In the genomic region with DNA sequence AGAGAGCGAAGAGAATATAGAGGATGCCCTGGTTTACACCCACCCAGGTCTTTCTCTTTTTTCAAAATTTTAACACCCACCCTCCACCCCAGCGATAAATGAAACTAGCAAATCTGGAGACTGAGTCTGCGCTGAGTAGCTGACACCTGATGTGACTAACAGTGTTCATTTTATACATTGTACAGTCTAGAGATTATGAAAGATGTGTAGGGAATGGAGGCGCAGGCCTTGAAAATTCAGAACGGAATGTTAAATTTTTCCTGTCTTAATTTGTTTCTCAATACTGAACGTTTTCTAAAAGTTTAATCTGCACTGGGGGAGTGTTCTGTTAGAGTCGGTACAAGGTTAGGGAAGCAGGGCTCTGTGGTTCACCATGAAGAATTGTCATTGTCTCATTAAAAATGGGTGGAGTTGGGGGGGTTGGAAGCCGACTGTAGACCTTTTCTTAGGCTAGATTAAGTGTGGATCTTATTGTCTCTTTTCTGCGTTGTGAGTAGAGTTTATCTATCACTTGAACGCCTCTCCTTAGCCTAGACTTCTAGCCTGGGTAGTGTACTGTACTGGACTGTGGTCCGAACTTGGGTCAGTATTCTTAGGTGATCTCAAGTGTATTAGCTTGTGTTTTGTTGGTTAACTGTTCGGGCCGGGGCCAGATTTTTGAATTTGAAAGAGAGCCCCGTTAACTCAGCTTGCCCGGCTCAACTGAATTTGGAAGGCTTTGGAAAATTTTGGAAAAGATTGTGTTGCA, we compare ENCODE assay signal across 1 cellular context.
TF ChIP-seq lines count a peak whose summit lies in the region.

No MANE protein-coding gene starts in this region.

TF ChIP-seq in WTC11, 78 proteins besides CTCF, POLR2A, EP300 and RAD21 (continued from another document):
- TF ChIP-seq ZNF532 (CRISPR knock-in tag; IDR thresholded peaks at IDR 0.05; ENCODE audit: borderline replicate concordance) (no peak), RELA (CRISPR knock-in tag; IDR thresholded peaks at IDR 0.05; ENCODE audit: borderline replicate concordance) (no peak), GABPB1 (CRISPR knock-in tag; IDR thresholded peaks at IDR 0.05) (no peak), ZNF423 (CRISPR knock-in tag; IDR thresholded peaks at IDR 0.05) (no peak), ZNF121 (CRISPR knock-in tag; IDR thresholded peaks at IDR 0.05) (no peak), CBFB (CRISPR knock-in tag; IDR thresholded peaks at IDR 0.05; ENCODE audit: low read depth) (no peak)
- TF ChIP-seq, protein P1, sequence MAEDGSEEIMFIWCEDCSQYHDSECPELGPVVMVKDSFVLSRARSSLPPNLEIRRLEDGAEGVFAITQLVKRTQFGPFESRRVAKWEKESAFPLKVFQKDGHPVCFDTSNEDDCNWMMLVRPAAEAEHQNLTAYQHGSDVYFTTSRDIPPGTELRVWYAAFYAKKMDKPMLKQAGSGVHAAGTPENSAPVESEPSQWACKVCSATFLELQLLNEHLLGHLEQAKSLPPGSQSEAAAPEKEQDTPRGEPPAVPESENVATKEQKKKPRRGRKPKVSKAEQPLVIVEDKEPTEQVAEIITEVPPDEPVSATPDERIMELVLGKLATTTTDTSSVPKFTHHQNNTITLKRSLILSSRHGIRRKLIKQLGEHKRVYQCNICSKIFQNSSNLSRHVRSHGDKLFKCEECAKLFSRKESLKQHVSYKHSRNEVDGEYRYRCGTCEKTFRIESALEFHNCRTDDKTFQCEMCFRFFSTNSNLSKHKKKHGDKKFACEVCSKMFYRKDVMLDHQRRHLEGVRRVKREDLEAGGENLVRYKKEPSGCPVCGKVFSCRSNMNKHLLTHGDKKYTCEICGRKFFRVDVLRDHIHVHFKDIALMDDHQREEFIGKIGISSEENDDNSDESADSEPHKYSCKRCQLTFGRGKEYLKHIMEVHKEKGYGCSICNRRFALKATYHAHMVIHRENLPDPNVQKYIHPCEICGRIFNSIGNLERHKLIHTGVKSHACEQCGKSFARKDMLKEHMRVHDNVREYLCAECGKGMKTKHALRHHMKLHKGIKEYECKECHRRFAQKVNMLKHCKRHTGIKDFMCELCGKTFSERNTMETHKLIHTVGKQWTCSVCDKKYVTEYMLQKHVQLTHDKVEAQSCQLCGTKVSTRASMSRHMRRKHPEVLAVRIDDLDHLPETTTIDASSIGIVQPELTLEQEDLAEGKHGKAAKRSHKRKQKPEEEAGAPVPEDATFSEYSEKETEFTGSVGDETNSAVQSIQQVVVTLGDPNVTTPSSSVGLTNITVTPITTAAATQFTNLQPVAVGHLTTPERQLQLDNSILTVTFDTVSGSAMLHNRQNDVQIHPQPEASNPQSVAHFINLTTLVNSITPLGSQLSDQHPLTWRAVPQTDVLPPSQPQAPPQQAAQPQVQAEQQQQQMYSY (CRISPR knock-in tag; IDR thresholded peaks at IDR 0.05): no peak
